ENCODE assay signal across 8 cellular contexts in genomic region chr10:2839081-2839725, GRCh38.
DNase-seq lines count a peak whose midpoint lies in the region; ATAC-seq, FAIRE-seq and TF ChIP-seq lines count a peak whose summit lies in the region.

No MANE protein-coding gene starts in this region.

- H3K36me3 ChIP-seq in KMS-11 (ENCODE audit: insufficient read depth) (no peaks in the 10 kb centered on the region), WERI-Rb-1 (no peaks in the 10 kb centered on the region), small intestine (ENCODE audit: control insufficient read depth in 2 of 2, insufficient read depth in 2 of 2, low read length in 2 of 2) (no peaks in the 10 kb centered on the region)

- H3K4me2 ChIP-seq in KMS-11: no peak overlapping the region

- H3K27me3 ChIP-seq in KMS-11 (ENCODE audit: insufficient read depth, low read depth) (no peaks in the 10 kb centered on the region), WERI-Rb-1 (ENCODE audit: insufficient read depth, low read depth, severe bottlenecking) (no peaks in the 10 kb centered on the region), small intestine (ENCODE audit: control insufficient read depth in 2 of 2, insufficient read depth in 2 of 2, low read length in 2 of 2) (no peaks in the 10 kb centered on the region)

- H4K20me1 ChIP-seq in KMS-11 (ENCODE audit: insufficient read depth): no peaks in the 10 kb centered on the region

- no peak for ATAC-seq in HG02763 (IDR thresholded peaks at IDR 0.05; ENCODE audit: unreplicated experiment)

- FAIRE-seq in small intestine (lab: Jason Lieb, UNC): no peak

- no peak overlapping the region for H3K4me3 ChIP-seq in KMS-11 (IDR thresholded peaks at IDR 0.05; ENCODE audit: insufficient read depth, low read depth, low read length)
- no peak overlapping the region for H3K4me3 ChIP-seq in WERI-Rb-1 (ENCODE audit: low read depth, low read length)
- H3K4me3 ChIP-seq in fibroblast of villous mesenchyme (ENCODE audit: low read depth, low read length): no peak overlapping the region
- no peak overlapping the region for H3K4me3 ChIP-seq in small intestine (ENCODE audit: low read depth in 1 of 2, low read length in 2 of 2)

- H3K4me1 ChIP-seq in KMS-11 (ENCODE audit: low read depth, poor library complexity, severe bottlenecking): no peaks in the 10 kb centered on the region
- H3K4me1 ChIP-seq in small intestine (ENCODE audit: control insufficient read depth in 2 of 2, insufficient read depth in 1 of 2, low read depth in 1 of 2, low read length in 1 of 2): no peaks in the 10 kb centered on the region

- intact Hi-C loops in posterior vena cava (cut with DNase I): no loop called here

- H3K27ac ChIP-seq in KMS-11: no peak overlapping the region
- no peak overlapping the region for H3K27ac ChIP-seq in WERI-Rb-1
- no peak overlapping the region for H3K27ac ChIP-seq in small intestine (ENCODE audit: low read depth in 1 of 2, low read length in 1 of 2)

- DNase-seq in NCI-H2227 (lab: John Stamatoyannopoulos, UW; ENCODE audit: unreplicated experiment): peak; percentile 15
- DNase-seq in NCI-H2227 treated with DMSO at 0.1 percent for 48 hours (lab: John Stamatoyannopoulos, UW): no peak
- DNase-seq in WERI-Rb-1: peak; percentile 55
- peak; percentile 3 for DNase-seq in fibroblast of villous mesenchyme (ENCODE audit: low read depth)
- DNase-seq in small intestine: peak; percentile 38
- no peak for DNase-seq in posterior vena cava (ENCODE audit: low spot score)

- H3K9ac ChIP-seq in KMS-11: no peak overlapping the region

- TF ChIP-seq CTCF in KMS-11 (conservative IDR thresholded peaks at IDR 0.05; ENCODE audit: low read depth, low read length): peak; percentile 69
- TF ChIP-seq CTCF in WERI-Rb-1 (IDR thresholded peaks at IDR 0.05; ENCODE audit: low read depth, low read length): peak; percentile 77
- peak; percentile 42 for TF ChIP-seq CTCF in fibroblast of villous mesenchyme (IDR thresholded peaks at IDR 0.05; ENCODE audit: insufficient read depth, low read depth, low read length)

- no peaks in the 10 kb centered on the region for H3K79me2 ChIP-seq in KMS-11 (ENCODE audit: insufficient read depth, low read depth)

- H3K9me3 ChIP-seq in WERI-Rb-1 (ENCODE audit: severe bottlenecking) (no peaks in the 10 kb centered on the region), small intestine (ENCODE audit: control insufficient read depth, low read depth) (no peaks in the 10 kb centered on the region)

- no peak overlapping the region for H2AFZ ChIP-seq in KMS-11 (ENCODE audit: low read depth)

- 46 to 51% (median 47%) methylated on average over 16 of the region's 16 CpGs for WGBS in small intestine, 3 donors

Comparison
In these comparisons a context has a peak if more than half of its experiments do, and no peak if none do; other contexts are left out.
1. DNase-seq: peak in NCI-H2227 (single experiment), WERI-Rb-1 (single experiment), fibroblast of villous mesenchyme (single experiment) and small intestine (single experiment); none in NCI-H2227 treated with DMSO at 0.1 percent for 48 hours (single experiment) and posterior vena cava (single experiment).
2. Peak in every context shown above with its lines, with median percentiles within 50 percentile points of each other: CTCF ChIP-seq.